ENCODE assay signal across 1 cellular context in genomic region chr5:174818430-174818829, GRCh38.
TF ChIP-seq lines count a peak whose summit lies in the region.

No MANE protein-coding gene starts in this region.

TF ChIP-seq in K562, 482 proteins besides CTCF, POLR2A, EP300 and RAD21 (continued from another document):
- no peak for TF ChIP-seq RBM15 (IDR thresholded peaks at IDR 0.05; ENCODE audit: insufficient read depth, low read length)
- TF ChIP-seq ZNF384 (IDR thresholded peaks at IDR 0.05; ENCODE audit: low read depth, low read length), result no peak
- TF ChIP-seq ZNF239 (CRISPR knock-in tag; IDR thresholded peaks at IDR 0.05), result no peak
TF ChIP-seq in K562: peak in this region for 1.
